ENCODE assay signal across 22 cellular contexts in genomic region chr2:53253244-53253643, GRCh38.
DNase-seq lines count a peak whose midpoint lies in the region; ATAC-seq, FAIRE-seq and TF ChIP-seq lines count a peak whose summit lies in the region.
"Had no signal": no experiment of that assay in that cellular context is flagged by ENCODE, and none has a peak within 500 bp of the region (broad histone marks: within the 10 kb centered on the region; RNA-seq: fewer than 3 reads in every experiment).

No MANE protein-coding gene starts in this region.

- H3K9ac ChIP-seq in IMR-90 (ENCODE audit: low read depth, low read length), result no peak overlapping the region
- H3K9ac ChIP-seq in GM12878 (ENCODE audit: control insufficient read depth, insufficient read depth, low read length), result no peak overlapping the region
- H3K9ac ChIP-seq: BLaER1 treated with 17β-estradiol and CSF1 and Interleukin-3, amounts not matched to agents 10 nM and 100 nM; KMS-11 had no signal

- no peak overlapping the region for H4K8ac ChIP-seq in IMR-90 (ENCODE audit: low read depth in 2 of 2, low read length in 2 of 2)

- CTCF ChIA-PET in IMR-90 (lab: Yijun Ruan, JAX) (no interaction called here), GM12878 (lab: Yijun Ruan, JAX) (no interaction called here)

- TF ChIP-seq CTCF in IMR-90 (conservative IDR thresholded peaks at IDR 0.05; ENCODE audit: low read depth, low read length), result no peak
- no peak for TF ChIP-seq CTCF in GM12878 (IDR thresholded peaks at IDR 0.05 in 2 of 3, conservative IDR thresholded peaks at IDR 0.05 in 1 of 3; ENCODE audit: control insufficient read depth in 2 of 3, extremely low read depth in 1 of 3, insufficient read depth in 1 of 3, low read depth in 3 of 3, low read length in 3 of 3)

- ATAC-seq in GM18511 (IDR thresholded peaks at IDR 0.05; ENCODE audit: unreplicated experiment) (peak; percentile 47), IMR-90 (ENCODE audit: low read depth) (no peak), GM12878 (peak; percentile 25; the same call in 2 of the 3 replicates), GM21723 (IDR thresholded peaks at IDR 0.05; ENCODE audit: unreplicated experiment) (no peak), HG03039 (IDR thresholded peaks at IDR 0.05; ENCODE audit: unreplicated experiment) (no peak)
- peak; percentile 52 for ATAC-seq in stimulated activated effector memory CD8-positive, alpha-beta T cell treated with anti-CD3 and anti-CD28 coated beads, Interleukin-12 subunit alpha, Interleukin-12 subunit beta, amount 100 ng/mL, for 72 hours
- ATAC-seq: GM23338, HCT116 had no signal

- no peak overlapping the region for H3K4ac ChIP-seq in IMR-90 (ENCODE audit: low read depth, low read length)

- no peak overlapping the region for H2AK5ac ChIP-seq in IMR-90 (ENCODE audit: low read depth, low read length)

- no peak overlapping the region for H4K91ac ChIP-seq in IMR-90 (ENCODE audit: insufficient read depth, low read depth, low read length)

- TF ChIP-seq EP300 in GM12878 (IDR thresholded peaks at IDR 0.05; ENCODE audit: borderline replicate concordance in 1 of 2, control insufficient read depth in 1 of 2, low read depth in 2 of 2, low read length in 2 of 2), result no peak

- H3K4me2 ChIP-seq in IMR-90 (ENCODE audit: low read depth, low read length) (no peak overlapping the region), GM12878 (ENCODE audit: control insufficient read depth, insufficient read depth) (no peak overlapping the region)
- H3K4me2 ChIP-seq: BLaER1 treated with 17β-estradiol and CSF1 and Interleukin-3, amounts not matched to agents 10 nM and 100 nM; GM23338 had no signal

- no peak overlapping the region for H2AK9ac ChIP-seq in IMR-90 (replicated peaks; ENCODE audit: low read depth, low read length, poor library complexity)

- TF ChIP-seq RAD21 in IMR-90 (IDR thresholded peaks at IDR 0.05; ENCODE audit: low read length) (no peak), GM12878 (IDR thresholded peaks at IDR 0.05; ENCODE audit: insufficient read depth, low read depth, low read length) (no peak)

- no peaks in the 10 kb centered on the region for H3K36me3 Mint-ChIP-seq in stimulated activated effector memory CD8-positive, alpha-beta T cell treated with anti-CD3 and anti-CD28 coated beads, Interleukin-12 subunit alpha, Interleukin-12 subunit beta, amount 100 ng/mL, for 72 hours
- H3K36me3 Mint-ChIP-seq: CD4-positive, CD25-positive, alpha-beta regulatory T cell had no signal

- H3K18ac ChIP-seq in IMR-90 (ENCODE audit: low read depth, low read length), result no peak overlapping the region

- in situ Hi-C loops in IMR-90 (cut with MboI; ENCODE audit: low sequenced_read_pairs), result no loop called here
- in situ Hi-C loops in GM12878 (cut with MboI), result no loop called here

- H3K23ac ChIP-seq in IMR-90 (ENCODE audit: low read depth, low read length), result no peak overlapping the region

- H3K4me3 ChIP-seq in IMR-90 (ENCODE audit: insufficient read depth, low read depth, low read length) (no peak overlapping the region), GM12878 (no peak overlapping the region)
- H3K4me3 ChIP-seq: BLaER1 treated with 17β-estradiol and CSF1 and Interleukin-3, amounts not matched to agents 10 nM and 100 nM; GM23338 had no signal

- no peak overlapping the region for H3K4me3 Mint-ChIP-seq in stimulated activated effector memory CD8-positive, alpha-beta T cell treated with anti-CD3 and anti-CD28 coated beads, Interleukin-12 subunit alpha, Interleukin-12 subunit beta, amount 100 ng/mL, for 72 hours
- H3K4me3 Mint-ChIP-seq: B cell; CD4-positive, CD25-positive, alpha-beta regulatory T cell; GM23338; HFFc6 had no signal

- H3K9me3 ChIP-seq in IMR-90 (ENCODE audit: control insufficient read depth, insufficient read depth, low read length), result no peaks in the 10 kb centered on the region
- H3K9me3 ChIP-seq in GM12878 (replicated peaks; ENCODE audit: control insufficient read depth, insufficient read depth, low read length), result no peaks in the 10 kb centered on the region
- H3K9me3 ChIP-seq: BLaER1 treated with 17β-estradiol and CSF1 and Interleukin-3, amounts not matched to agents 10 nM and 100 nM had no signal

- DNase-seq in IMR-90 (peak; percentile 2), GM12878 (ENCODE audit: low read depth, low spot score) (no peak), NCI-H187 treated with DMSO at 0.1 percent for 48 hours (lab: John Stamatoyannopoulos, UW) (no peak)
- DNase-seq in stimulated activated effector memory CD8-positive, alpha-beta T cell treated with anti-CD3 and anti-CD28 coated beads, Interleukin-12 subunit alpha, Interleukin-12 subunit beta, amount 100 ng/mL, for 72 hours (ENCODE audit: low spot score in 2 of 2), result no peak
- DNase-seq: CD4-positive, CD25-positive, alpha-beta regulatory T cell; CD8-positive, alpha-beta memory T cell; COR-L47; DMS 273 treated with DMSO at 0.1 percent for 48 hours; DMS53; H7; HFFc6 had no signal

- H3K79me2 ChIP-seq in GM12878 (ENCODE audit: control insufficient read depth, insufficient read depth, low read length), result no peaks in the 10 kb centered on the region

- no peaks in the 10 kb centered on the region for H3K36me3 ChIP-seq in IMR-90 (ENCODE audit: control insufficient read depth, insufficient read depth, low read length)
- H3K36me3 ChIP-seq in GM12878 (ENCODE audit: control insufficient read depth in 2 of 2, insufficient read depth in 2 of 2, low read length in 1 of 2), result no peaks in the 10 kb centered on the region
- H3K36me3 ChIP-seq: BLaER1 treated with 17β-estradiol and CSF1 and Interleukin-3, amounts not matched to agents 10 nM and 100 nM had no signal

- H3K56ac ChIP-seq in IMR-90 (ENCODE audit: extremely low read depth, insufficient read depth, low read length), result no peak overlapping the region

- dilution Hi-C loops in IMR-90 (cut with HindIII; ENCODE audit: low sequenced_read_pairs, unreplicated experiment), result no loop called here

- no peak for FAIRE-seq in GM12878 (lab: Jason Lieb, UNC)
- FAIRE-seq: G401.6, GM12892, GM18507 had no signal

- RAD21 ChIA-PET in GM12878 (lab: Charles Lee; ENCODE audit: unreplicated experiment), result no interaction called here

- H4K20me1 ChIP-seq in IMR-90 (ENCODE audit: insufficient read depth, low read length) (no peaks in the 10 kb centered on the region), GM12878 (ENCODE audit: control insufficient read depth, insufficient read depth) (no peaks in the 10 kb centered on the region)
- H4K20me1 ChIP-seq: BLaER1 treated with 17β-estradiol and CSF1 and Interleukin-3, amounts not matched to agents 10 nM and 100 nM had no signal

- H3K27me3 ChIP-seq in IMR-90 (ENCODE audit: control insufficient read depth, insufficient read depth, low read length) (no peaks in the 10 kb centered on the region), GM12878 (replicated peaks in 1 of 2; ENCODE audit: control insufficient read depth in 2 of 2, insufficient read depth in 2 of 2, low read length in 1 of 2) (no peaks in the 10 kb centered on the region)
- H3K27me3 ChIP-seq: BLaER1 treated with 17β-estradiol and CSF1 and Interleukin-3, amounts not matched to agents 10 nM and 100 nM had no signal

- no peak overlapping the region for H2BK5ac ChIP-seq in IMR-90 (ENCODE audit: low read depth, low read length, poor library complexity, severe bottlenecking)

- no peaks in the 10 kb centered on the region for H3K9me1 ChIP-seq in IMR-90 (ENCODE audit: insufficient read depth, low read length)

- SMC1A ChIA-PET in GM12878 (lab: Charles Lee; ENCODE audit: uncharacterized antibody, unreplicated experiment), result interaction anchor here (0.5 to 0.7 kb wide), 2 partner anchors 24 to 34 kb away, joined by 3 read pairs; no protein-coding TSS in a partner anchor

- H2BK15ac ChIP-seq in IMR-90 (ENCODE audit: low read depth, low read length), result no peak overlapping the region

- TF ChIP-seq POLR2A in IMR-90 (IDR thresholded peaks at IDR 0.05; ENCODE audit: low read depth, low read length) (no peak), GM12878 (IDR thresholded peaks at IDR 0.05; ENCODE audit: low read depth, low read length) (no peak)

- H3K14ac ChIP-seq in IMR-90 (replicated peaks; ENCODE audit: low read depth, low read length), result no peak overlapping the region; the same call in 1 of the 2 replicates

- POLR2A ChIA-PET in IMR-90 (lab: Charles Lee; ENCODE audit: unreplicated experiment) (no interaction called here), GM12878 (lab: Charles Lee) (no interaction called here)

- no peaks in the 10 kb centered on the region for H3K79me1 ChIP-seq in IMR-90 (ENCODE audit: low read depth in 1 of 2, low read length in 2 of 2)

- H2BK120ac ChIP-seq in IMR-90 (ENCODE audit: low read depth, low read length), result no peak overlapping the region

- H2BK20ac ChIP-seq in IMR-90 (ENCODE audit: low read depth, low read length), result no peak overlapping the region

- H3K27ac Mint-ChIP-seq in stimulated activated effector memory CD8-positive, alpha-beta T cell treated with anti-CD3 and anti-CD28 coated beads, Interleukin-12 subunit alpha, Interleukin-12 subunit beta, amount 100 ng/mL, for 72 hours, result no peak overlapping the region
- H3K27ac Mint-ChIP-seq: B cell, GM23338, HFFc6 had no signal

- 60% methylated on average over 1 of the region's 2 CpGs; no CpG with 5 or more reads in 1 of the 2 experiments for WGBS in IMR-90 (ENCODE audit: extremely low coverage in 2 of 2, insufficient read length in 1 of 2), 2 experiments
- 0% methylated on average over 2 of the region's 2 CpGs for WGBS in GM12878 (ENCODE audit: insufficient coverage, insufficient replicate concordance, low lambda C conversion rate, missing lambda C conversion rate)

- H3K27ac ChIP-seq in IMR-90 (ENCODE audit: insufficient read depth, low read length) (no peak overlapping the region), GM12878 (ENCODE audit: control insufficient read depth, insufficient read depth) (no peak overlapping the region)
- H3K27ac ChIP-seq: BLaER1 treated with 17β-estradiol and CSF1 and Interleukin-3, amounts not matched to agents 10 nM and 100 nM; KMS-11 had no signal

- no peak overlapping the region for H4K5ac ChIP-seq in IMR-90 (ENCODE audit: low read depth, low read length)

- peaks cover 3% of the 10 kb centered on the region for H3K9me3 Mint-ChIP-seq in stimulated activated effector memory CD8-positive, alpha-beta T cell treated with anti-CD3 and anti-CD28 coated beads, Interleukin-12 subunit alpha, Interleukin-12 subunit beta, amount 100 ng/mL, for 72 hours
- H3K9me3 Mint-ChIP-seq: HFFc6 had no signal

- H3K4me1 ChIP-seq in IMR-90 (ENCODE audit: control insufficient read depth, insufficient read depth, low read length) (peaks cover 2% of the 10 kb centered on the region), GM12878 (ENCODE audit: control insufficient read depth, insufficient read depth, low read length) (no peaks in the 10 kb centered on the region)
- H3K4me1 ChIP-seq: BLaER1 treated with 17β-estradiol and CSF1 and Interleukin-3, amounts not matched to agents 10 nM and 100 nM had no signal

- intact Hi-C loops in IMR-90 (cut with micrococcal nuclease), result no loop called here
- intact Hi-C loops in GM12878 (cut with micrococcal nuclease; ENCODE audit: unreplicated experiment), result no loop called here

- no peaks in the 10 kb centered on the region for H3K4me1 Mint-ChIP-seq in stimulated activated effector memory CD8-positive, alpha-beta T cell treated with anti-CD3 and anti-CD28 coated beads, Interleukin-12 subunit alpha, Interleukin-12 subunit beta, amount 100 ng/mL, for 72 hours
- H3K4me1 Mint-ChIP-seq: B cell; CD4-positive, CD25-positive, alpha-beta regulatory T cell had no signal

- H2AFZ ChIP-seq in IMR-90 (replicated peaks; ENCODE audit: low read length, poor library complexity) (no peak overlapping the region), GM12878 (ENCODE audit: control insufficient read depth, low read depth, low read length) (no peak overlapping the region)
- H2AFZ ChIP-seq: GM23338 had no signal

- BruUV-seq in IMR-90 (replicated peaks; lab: Mats Ljungman, UMichigan), result no TSS peak
- no TSS peak for BruUV-seq in GM12878 (replicated peaks; lab: Mats Ljungman, UMichigan)

Comparison
In these comparisons a context has a peak if more than half of its experiments do, and no peak if none do; other contexts are left out.
1. ATAC-seq: peak in GM18511 (single experiment), GM12878 (single experiment) and stimulated activated effector memory CD8-positive, alpha-beta T cell treated with anti-CD3 and anti-CD28 coated beads, Interleukin-12 subunit alpha, Interleukin-12 subunit beta, amount 100 ng/mL, for 72 hours (single experiment); none in IMR-90 (single experiment), GM21723 (single experiment) and HG03039 (single experiment).